11 cellular contexts compared by ENCODE assay signal in genomic region chr12:46369095-46369473, GRCh38. TPM values are rescaled to one million over a fixed set of nuclear protein-coding genes. Genes with fewer than 3 reads are reported as not detected.
DNase-seq lines count a peak whose midpoint lies in the region; ATAC-seq and TF ChIP-seq lines count a peak whose summit lies in the region.
"Had no signal": no experiment of that assay in that cellular context is flagged by ENCODE, and none has a peak within 500 bp of the region (broad histone marks: within the 10 kb centered on the region; RNA-seq: fewer than 3 reads in every experiment).

No MANE protein-coding gene starts in this region.

- in situ Hi-C loops in HAP-1 (cut with MboI; ENCODE audit: low sequenced_read_pairs), result no loop called here

- H2BK15ac ChIP-seq in mesenchymal stem cell (ENCODE audit: low read depth, poor library complexity, severe bottlenecking), result no peak overlapping the region

- no peaks in the 10 kb centered on the region for H3K9me3 ChIP-seq in mesenchymal stem cell (ENCODE audit: control insufficient read depth, low read length)
- H3K9me3 ChIP-seq in upper lobe of left lung, result no peaks in the 10 kb centered on the region
- H3K9me3 ChIP-seq in HAP-1, result no peaks in the 10 kb centered on the region

- H3K36me3 Mint-ChIP-seq in activated naive CD4-positive, alpha-beta T cell treated with anti-CD3 and anti-CD28 coated beads for 36 hours (ENCODE audit: low read depth), result peaks cover 70% of the 10 kb centered on the region
- peaks cover 60% of the 10 kb centered on the region for H3K36me3 Mint-ChIP-seq in brain

- H2AFZ ChIP-seq in mesenchymal stem cell (ENCODE audit: low read depth, low read length), result no peak overlapping the region

- H2BK120ac ChIP-seq in mesenchymal stem cell (ENCODE audit: low read depth, low read length), result no peak overlapping the region

- no peaks in the 10 kb centered on the region for H3K27me3 ChIP-seq in mesenchymal stem cell (ENCODE audit: control insufficient read depth in 1 of 2, insufficient read depth in 1 of 2, low read length in 2 of 2)
- no peaks in the 10 kb centered on the region for H3K27me3 ChIP-seq in upper lobe of left lung
- H3K27me3 ChIP-seq in HAP-1 (ENCODE audit: low read depth), result no peaks in the 10 kb centered on the region

- H3K4me1 ChIP-seq in mesenchymal stem cell (ENCODE audit: control insufficient read depth, insufficient read depth, low read depth, low read length), result peaks cover 6% of the 10 kb centered on the region
- peaks cover 54 to 63% (median 57%) of the 10 kb centered on the region in 4 donors for H3K4me1 ChIP-seq in upper lobe of left lung
- peaks cover 20% of the 10 kb centered on the region for H3K4me1 ChIP-seq in HAP-1

- no peaks in the 10 kb centered on the region for H3K27me3 Mint-ChIP-seq in activated naive CD4-positive, alpha-beta T cell treated with anti-CD3 and anti-CD28 coated beads for 36 hours (ENCODE audit: low read depth)
- peaks cover 12% of the 10 kb centered on the region for H3K27me3 Mint-ChIP-seq in brain

- CTCF ChIA-PET in activated naive CD4-positive, alpha-beta T cell treated with anti-CD3 and anti-CD28 coated beads for 36 hours (lab: Charles Lee), result no interaction called here

- H3K36me3 ChIP-seq in mesenchymal stem cell (ENCODE audit: control insufficient read depth in 1 of 2, insufficient read depth in 2 of 2, low read depth in 1 of 2, low read length in 2 of 2) (peaks cover 6 to 71% of the 10 kb centered on the region in 2 experiments), upper lobe of left lung (peaks cover 43 to 71% (median 55%) of the 10 kb centered on the region in 4 donors), HAP-1 (replicated peaks) (peaks cover 79% of the 10 kb centered on the region)

- TF ChIP-seq CTCF in brain (conservative IDR thresholded peaks at IDR 0.05), result no peak
- no peak for TF ChIP-seq CTCF in upper lobe of left lung (IDR thresholded peaks at IDR 0.05)

- H3K27ac ChIP-seq in mesenchymal stem cell (ENCODE audit: low read length, poor library complexity, severe bottlenecking) (no peak overlapping the region), upper lobe of left lung (peak overlapping the region in 3 of 4 donors; percentile 22 to 50 (median 22))

- no peak overlapping the region for H3K23ac ChIP-seq in mesenchymal stem cell (ENCODE audit: low read length in 2 of 2)

- H4K8ac ChIP-seq in mesenchymal stem cell (ENCODE audit: low read length), result no peak overlapping the region

- ATAC-seq in upper lobe of left lung (ENCODE audit: low FRiP score in 2 of 2) (no peak), HG02610 (IDR thresholded peaks at IDR 0.05; ENCODE audit: unreplicated experiment) (no peak)

- peak overlapping the region; percentile 70 for H3K4me2 ChIP-seq in mesenchymal stem cell (ENCODE audit: low read length, poor library complexity, severe bottlenecking)

- H3K4me3 ChIP-seq in mesenchymal stem cell (ENCODE audit: insufficient read depth in 1 of 2, low read depth in 1 of 2, low read length in 2 of 2) (peak overlapping the region in 1 of 2 experiments; percentile 98), upper lobe of left lung (peak overlapping the region; percentile 22 to 96 (median 92)), HAP-1 (no peak overlapping the region)

- H3K4me1 Mint-ChIP-seq in activated naive CD4-positive, alpha-beta T cell treated with anti-CD3 and anti-CD28 coated beads for 36 hours (ENCODE audit: low read depth), result peaks cover 59% of the 10 kb centered on the region
- peaks cover 68% of the 10 kb centered on the region for H3K4me1 Mint-ChIP-seq in brain

- peak overlapping the region; percentile 96 for H3K4me3 Mint-ChIP-seq in activated naive CD4-positive, alpha-beta T cell treated with anti-CD3 and anti-CD28 coated beads for 36 hours
- peak overlapping the region; percentile 90 to 100 (median 98) for H3K4me3 Mint-ChIP-seq in brain

- H3K18ac ChIP-seq in mesenchymal stem cell (ENCODE audit: low read depth in 1 of 2, low read length in 2 of 2), result no peak overlapping the region

- no peak for TF ChIP-seq POLR2A in upper lobe of left lung (IDR thresholded peaks at IDR 0.05)

- DNase-seq in activated naive CD4-positive, alpha-beta T cell treated with anti-CD3 and anti-CD28 coated beads for 36 hours, result no peak
- no peak for DNase-seq in activated naive CD4-positive, alpha-beta T cell treated with Interleukin-2 at 50 U/mL for 16 hours
- no peak for DNase-seq in mesenchymal stem cell
- no peak for DNase-seq in upper lobe of left lung
- DNase-seq in HAP-1 (ENCODE audit: low spot score in 2 of 2), result no peak
- no peak for DNase-seq in NCI-H82 (lab: John Stamatoyannopoulos, UW)
- DNase-seq: NCI-H748 treated with DMSO at 0.1 percent for 48 hours; stimulated activated CD4-positive, alpha-beta T cell treated with anti-CD3 and anti-CD28 coated beads, Interleukin-4, amount 100 ng/mL, for 24 hours had no signal

- no peak overlapping the region for H4K91ac ChIP-seq in mesenchymal stem cell (ENCODE audit: low read length)

- H2BK12ac ChIP-seq in mesenchymal stem cell (ENCODE audit: low read length in 2 of 2), result no peak overlapping the region

- no peak overlapping the region for H3K14ac ChIP-seq in mesenchymal stem cell (ENCODE audit: low read length in 2 of 2)

- 85% methylated on average over 3 of the region's 4 CpGs for WGBS in mesenchymal stem cell
- WGBS in upper lobe of left lung, 2 donors, result 63 to 65% methylated on average over 4 of the region's 4 CpGs

- no peak overlapping the region for H2AK5ac ChIP-seq in mesenchymal stem cell (ENCODE audit: low read length, severe bottlenecking)

- no peak overlapping the region for H3K4ac ChIP-seq in mesenchymal stem cell (ENCODE audit: low read depth in 1 of 2, low read length in 2 of 2)

- peak overlapping the region; percentile 78 for H3K27ac Mint-ChIP-seq in activated naive CD4-positive, alpha-beta T cell treated with anti-CD3 and anti-CD28 coated beads for 36 hours
- peak overlapping the region in 3 of 5 experiments; percentile 9 to 98 (median 36) for H3K27ac Mint-ChIP-seq in brain

- intact Hi-C loops in activated naive CD4-positive, alpha-beta T cell treated with anti-CD3 and anti-CD28 coated beads for 36 hours (cut with micrococcal nuclease), result loop anchor here (2.0 kb wide), 1 partner anchor 14 kb away; no protein-coding TSS in a partner anchor

- peak overlapping the region; percentile 99 for H3K9ac ChIP-seq in mesenchymal stem cell (ENCODE audit: low read length)

- no peak for TF ChIP-seq EP300 in upper lobe of left lung (IDR thresholded peaks at IDR 0.05)

- H3K79me1 ChIP-seq in mesenchymal stem cell (replicated peaks; ENCODE audit: low read length, poor library complexity, severe bottlenecking), result no peaks in the 10 kb centered on the region

- H3K9me3 Mint-ChIP-seq in activated naive CD4-positive, alpha-beta T cell treated with anti-CD3 and anti-CD28 coated beads for 36 hours, result no peaks in the 10 kb centered on the region
- H3K9me3 Mint-ChIP-seq in brain, result peaks cover 0 to 6% (median 3%) of the 10 kb centered on the region in 5 experiments
- H3K9me3 Mint-ChIP-seq: dendritic cell treated with granulocyte-macrophage colony-stimulating factor and Interleukin-4, amounts not matched to agents 40 ng/mL and 50 ng/mL, for 4 days had no signal

- H2BK5ac ChIP-seq in mesenchymal stem cell (ENCODE audit: low read depth, low read length, poor library complexity, severe bottlenecking), result no peak overlapping the region

RNA-seq across cellular contexts. Expression of gene SLC38A2, which starts 3.5 kb away (rescaled TPM):
- total RNA-seq in activated naive CD4-positive, alpha-beta T cell treated with anti-CD3 and anti-CD28 coated beads for 36 hours, result 100 to 1,000 TPM; 196 to 206 TPM
- 36.1 TPM for polyA plus RNA-seq in brain (ENCODE audit: insufficient read depth, low read depth, low replicate concordance)
- 438 TPM for polyA plus RNA-seq in mesenchymal stem cell (2013, experiment 1 of 2)
- polyA plus RNA-seq in mesenchymal stem cell (2013, experiment 2 of 2), result 429 TPM
- 100 to 1,000 TPM; 104 to 409 (median 223) TPM for total RNA-seq in upper lobe of left lung
